In genomic region chr4:44678094-44679023, GRCh38 we compare ENCODE assay signal across 8 cellular contexts. TPM values are rescaled to one million over a fixed set of nuclear protein-coding genes. Genes with fewer than 3 reads are reported as not detected.
DNase-seq lines count a peak whose midpoint lies in the region; ATAC-seq, FAIRE-seq and TF ChIP-seq lines count a peak whose summit lies in the region.

Gene GUF1, plus strand, starts transcription at chr4:44678420. Its CDS starts 203 bp downstream, at chr4:44678623.

- peak; percentile 94 for TF ChIP-seq POLR2A in GM19099 (IDR thresholded peaks at IDR 0.05; ENCODE audit: extremely low read depth, insufficient read length, low read depth)

- peak; percentile 86 for FAIRE-seq in keratinocyte (lab: Jason Lieb, UNC)

- peak within 1 kb of the TSS; percentile 83 to 97 (median 91) for H3K4me3 ChIP-seq in keratinocyte (ENCODE audit: control insufficient read depth in 2 of 3, extremely low read depth in 1 of 3, insufficient read depth in 2 of 3, low read depth in 1 of 3, low read length in 3 of 3)

- no peak for TF ChIP-seq CTCF in keratinocyte (optimal IDR thresholded peaks at IDR 0.05 in 1 of 3, IDR thresholded peaks at IDR 0.05 in 1 of 3, conservative IDR thresholded peaks at IDR 0.05 in 1 of 3; ENCODE audit: extremely low read depth in 1 of 3, insufficient read depth in 2 of 3, low read length in 3 of 3)

- peak; percentile 95 for DNase-seq in AG20443 (ENCODE audit: low spot score)
- peak; percentile 61 for DNase-seq in NCI-H510A (lab: John Stamatoyannopoulos, UW)
- peak; percentile 81 for DNase-seq in activated CD4-positive, alpha-beta T cell treated with anti-CD3 and anti-CD28 coated beads for 1 hour
- peak; percentile 87 for DNase-seq in cerebellum (ENCODE audit: low spot score)
- DNase-seq in keratinocyte (ENCODE audit: low read depth, low spot score), result peak; percentile 35
- DNase-seq in stimulated activated CD4-positive, alpha-beta T cell treated with anti-CD3 and anti-CD28 coated beads, Interleukin-15, amount 100 ng/mL, for 1 hour (ENCODE audit: low read depth in 1 of 2, low spot score in 1 of 2), result peak; percentile 74 to 82

- H3K4me2 ChIP-seq in keratinocyte (ENCODE audit: control insufficient read depth, extremely low read depth, insufficient read depth, low read depth, low read length), result peak within 1 kb of the TSS; percentile 95

- peak within 1 kb of the TSS; percentile 97 for H3K9ac ChIP-seq in keratinocyte (ENCODE audit: control insufficient read depth, extremely low read depth, insufficient read depth, low read length)

- no peaks in the 10 kb centered on the region for H3K9me3 ChIP-seq in keratinocyte (ENCODE audit: control insufficient read depth, low read depth, low read length)

- H3K79me2 ChIP-seq in keratinocyte (ENCODE audit: control insufficient read depth, insufficient read depth, low read length), result peaks cover 37% of the 10 kb centered on the region

- H4K20me1 ChIP-seq in keratinocyte (ENCODE audit: control insufficient read depth, extremely low read depth, insufficient read depth, low read length), result no peaks in the 10 kb centered on the region

- H3K36me3 ChIP-seq in keratinocyte (ENCODE audit: control insufficient read depth in 2 of 2, extremely low read depth in 1 of 2, insufficient read depth in 2 of 2, low read length in 2 of 2), result peaks cover 0 to 3% of the 10 kb centered on the region in 2 experiments

- ATAC-seq in HG03432 (IDR thresholded peaks at IDR 0.05; ENCODE audit: unreplicated experiment), result peak; percentile 97

- peak within 1 kb of the TSS; percentile 95 for H3K27ac ChIP-seq in keratinocyte (ENCODE audit: control insufficient read depth, insufficient read depth, low read length)

- H3K27me3 ChIP-seq in keratinocyte (ENCODE audit: control insufficient read depth, extremely low read depth, insufficient read depth, low read length), result no peaks in the 10 kb centered on the region

- peak within 1 kb of the TSS; percentile 100 for H2AFZ ChIP-seq in keratinocyte (ENCODE audit: control insufficient read depth, low read length)

- H3K4me1 ChIP-seq in keratinocyte (ENCODE audit: control insufficient read depth, extremely low read depth, insufficient read depth, low read length), result peaks cover 7% of the 10 kb centered on the region

- dilution Hi-C loops in keratinocyte (cut with MboI; ENCODE audit: extremely low pct_ligation_motif_present, low sequenced_read_pairs), result no loop called here

- no peaks in the 10 kb centered on the region for H3K9me1 ChIP-seq in keratinocyte (ENCODE audit: control insufficient read depth, extremely low read depth, insufficient read depth, low read length)

RNA-seq across cellular contexts. Expression of gene GUF1, which starts in this region (rescaled TPM):
- 38.0 TPM for total RNA-seq in cerebellum
- 11.9 to 24.3 TPM (median 16.8 TPM) in 3 replicates for polyA plus RNA-seq in keratinocyte
- polyA plus RNA-seq in keratinocyte (2011; ENCODE audit: low read depth), result 8.8 TPM
- polyA plus RNA-seq in keratinocyte (2011; cell fraction: cytosol; rRNA removed), result 12.8 and 20.3 TPM in 2 replicates
- polyA plus RNA-seq in keratinocyte (2011; cell fraction: nucleus; rRNA removed), result 17.1 and 23.5 TPM in 2 replicates
- polyA plus RNA-seq in keratinocyte (2012; ENCODE audit: low replicate concordance), result 9.4 and 14.3 TPM in 2 replicates
- 7.5 to 22.5 TPM (median 9.6 TPM) in 3 replicates for polyA minus RNA-seq in keratinocyte
- 10.7 TPM for polyA minus RNA-seq in keratinocyte (2011; cell fraction: cytosol; rRNA and poly(A)+ RNA removed)
- 11.9 and 15.0 TPM in 2 replicates for polyA minus RNA-seq in keratinocyte (2011; cell fraction: nucleus; rRNA and poly(A)+ RNA removed)

Comparison
In these comparisons a context has a peak if more than half of its experiments do, and no peak if none do; other contexts are left out.
1. Peak in every context shown above with its lines: DNase-seq, ATAC-seq, H3K4me3 ChIP-seq and H3K27ac ChIP-seq.
2. DNase-seq: peak in every context shown above with its lines; median percentile 95 in AG20443; 87 in cerebellum; 81 in activated CD4-positive, alpha-beta T cell treated with anti-CD3 and anti-CD28 coated beads for 1 hour; 78 in stimulated activated CD4-positive, alpha-beta T cell treated with anti-CD3 and anti-CD28 coated beads, Interleukin-15, amount 100 ng/mL, for 1 hour; 61 in NCI-H510A; 35 in keratinocyte.